ENCODE assay signal across 10 cellular contexts in genomic region chr13:112065867-112066623, GRCh38. TPM values are rescaled to one million over a fixed set of nuclear protein-coding genes. Genes with fewer than 3 reads are reported as not detected.
A peak's percentile ranks its signal among the peaks of the same experiment; 100 is the strongest.
DNase-seq lines count a peak whose midpoint lies in the region; ATAC-seq and TF ChIP-seq lines count a peak whose summit lies in the region.
"Had no signal": no experiment of that assay in that cellular context is flagged by ENCODE, and none has a peak within 500 bp of the region (broad histone marks: within the 10 kb centered on the region; RNA-seq: fewer than 3 reads in every experiment).

No MANE protein-coding gene starts in this region.

- intact Hi-C loops in activated T-helper 1 cell treated with anti-CD3 and anti-CD28 coated beads, Interleukin-12 subunit alpha, Interleukin-12 subunit beta, Interleukin-2, Interleukin-4 antibody, amounts not matched to agents 30 ng/mL and 10 ng/mL and 1 ng/mL, durations not matched to agents 14 hours and 24 hours and 36 hours (cut with micrococcal nuclease), result no loop called here
- intact Hi-C loops in testis (cut with DNase I; ENCODE audit: low total_unique reads), result no loop called here

- H3K27ac Mint-ChIP-seq in activated T-cell treated with anti-CD3 and anti-CD28 coated beads, Interleukin-2, amount 50 U/mL, for 24 hours, result no peak overlapping the region
- H3K27ac Mint-ChIP-seq in activated T-helper 1 cell treated with anti-CD3 and anti-CD28 coated beads, Interleukin-12 subunit alpha, Interleukin-12 subunit beta, Interleukin-2, Interleukin-4 antibody, amounts not matched to agents 30 ng/mL and 10 ng/mL and 1 ng/mL, durations not matched to agents 14 hours and 24 hours and 36 hours, result peak overlapping the region; percentile 61

- H3K27me3 Mint-ChIP-seq in activated T-cell treated with anti-CD3 and anti-CD28 coated beads, Interleukin-2, amount 50 U/mL, for 24 hours, result peaks cover 75% of the 10 kb centered on the region
- peaks cover 61% of the 10 kb centered on the region for H3K27me3 Mint-ChIP-seq in activated T-helper 1 cell treated with anti-CD3 and anti-CD28 coated beads, Interleukin-12 subunit alpha, Interleukin-12 subunit beta, Interleukin-2, Interleukin-4 antibody, amounts not matched to agents 30 ng/mL and 10 ng/mL and 1 ng/mL, durations not matched to agents 14 hours and 24 hours and 36 hours (ENCODE audit: insufficient read depth)

- no peak overlapping the region for H3K4ac ChIP-seq in mesenchymal stem cell (ENCODE audit: low read depth in 1 of 2, low read length in 2 of 2)

- no peak overlapping the region for H3K9ac ChIP-seq in mesenchymal stem cell (ENCODE audit: low read length)

- H3K27me3 ChIP-seq in mesenchymal stem cell (ENCODE audit: control insufficient read depth in 1 of 2, insufficient read depth in 1 of 2, low read length in 2 of 2) (peaks cover 77 to 83% of the 10 kb centered on the region in 2 experiments), testis (peaks cover 7% of the 10 kb centered on the region), gastroesophageal sphincter (peaks cover 100% of the 10 kb centered on the region)

- no peak for DNase-seq in activated T-cell treated with anti-CD3 and anti-CD28 coated beads, Interleukin-2, amount 50 U/mL, for 24 hours
- DNase-seq in activated T-cell treated with anti-CD3 and anti-CD28 coated beads, Interleukin-2, amount 50 U/mL, for 48 hours, result no peak
- no peak for DNase-seq in activated T-helper 1 cell treated with anti-CD3 and anti-CD28 coated beads, Interleukin-12 subunit alpha, Interleukin-12 subunit beta, Interleukin-2, Interleukin-4 antibody, amounts not matched to agents 30 ng/mL and 10 ng/mL and 1 ng/mL, durations not matched to agents 14 hours and 24 hours and 36 hours (ENCODE audit: low spot score)
- no peak for DNase-seq in mesenchymal stem cell
- DNase-seq in testis, result no peak
- no peak for DNase-seq in SHP77 treated with DMSO at 0.1 percent for 48 hours (lab: John Stamatoyannopoulos, UW)

- no peaks in the 10 kb centered on the region for H3K79me1 ChIP-seq in mesenchymal stem cell (replicated peaks; ENCODE audit: low read length, poor library complexity, severe bottlenecking)

- TF ChIP-seq CTCF in testis (IDR thresholded peaks at IDR 0.05), result no peak
- TF ChIP-seq CTCF in gastroesophageal sphincter (IDR thresholded peaks at IDR 0.05), result no peak

- ATAC-seq in GM18517 (IDR thresholded peaks at IDR 0.05; ENCODE audit: unreplicated experiment) (no peak), gastroesophageal sphincter (no peak)

- H2AFZ ChIP-seq in mesenchymal stem cell (ENCODE audit: low read depth, low read length), result no peak overlapping the region

- H4K8ac ChIP-seq in mesenchymal stem cell (ENCODE audit: low read length), result no peak overlapping the region

- no peak overlapping the region for H2BK12ac ChIP-seq in mesenchymal stem cell (ENCODE audit: low read length in 2 of 2)

- H3K18ac ChIP-seq in mesenchymal stem cell (ENCODE audit: low read depth in 1 of 2, low read length in 2 of 2), result no peak overlapping the region

- H3K36me3 ChIP-seq in mesenchymal stem cell (ENCODE audit: control insufficient read depth in 1 of 2, insufficient read depth in 2 of 2, low read depth in 1 of 2, low read length in 2 of 2) (peaks cover 0 to 3% of the 10 kb centered on the region in 2 experiments), testis (ENCODE audit: low read depth, missing control alignments) (no peaks in the 10 kb centered on the region), gastroesophageal sphincter (no peaks in the 10 kb centered on the region)
- H3K36me3 ChIP-seq: neutrophil had no signal

- H3K36me3 Mint-ChIP-seq in activated T-cell treated with anti-CD3 and anti-CD28 coated beads, Interleukin-2, amount 50 U/mL, for 24 hours (ENCODE audit: low read depth), result no peaks in the 10 kb centered on the region
- H3K36me3 Mint-ChIP-seq in activated T-helper 1 cell treated with anti-CD3 and anti-CD28 coated beads, Interleukin-12 subunit alpha, Interleukin-12 subunit beta, Interleukin-2, Interleukin-4 antibody, amounts not matched to agents 30 ng/mL and 10 ng/mL and 1 ng/mL, durations not matched to agents 14 hours and 24 hours and 36 hours (ENCODE audit: low read depth), result peaks cover 7% of the 10 kb centered on the region

- no peak overlapping the region for H3K27ac ChIP-seq in mesenchymal stem cell (ENCODE audit: low read length, poor library complexity, severe bottlenecking)
- H3K27ac ChIP-seq in testis, result no peak overlapping the region
- H3K27ac ChIP-seq in gastroesophageal sphincter, result no peak overlapping the region
- H3K27ac ChIP-seq: neutrophil had no signal

- no peak overlapping the region for H4K91ac ChIP-seq in mesenchymal stem cell (ENCODE audit: low read length)

- 1% methylated on average over 42 of the region's 48 CpGs for WGBS in mesenchymal stem cell
- 2 to 4% methylated on average over 38 to 44 of the region's 48 CpGs for WGBS in testis, 2 donors
- 5 to 12% methylated on average over 13 to 22 of the region's 48 CpGs for WGBS in gastroesophageal sphincter (ENCODE audit: low coverage in 1 of 2), 2 donors

- H3K9me3 ChIP-seq in mesenchymal stem cell (ENCODE audit: control insufficient read depth, low read length) (no peaks in the 10 kb centered on the region), testis (no peaks in the 10 kb centered on the region), gastroesophageal sphincter (no peaks in the 10 kb centered on the region)
- H3K9me3 ChIP-seq: neutrophil had no signal

- no peak for TF ChIP-seq EP300 in gastroesophageal sphincter (IDR thresholded peaks at IDR 0.05)

- H3K4me1 ChIP-seq in mesenchymal stem cell (ENCODE audit: control insufficient read depth, insufficient read depth, low read depth, low read length) (peaks cover 26% of the 10 kb centered on the region), testis (no peaks in the 10 kb centered on the region), gastroesophageal sphincter (peaks cover 0 to 53% (median 8%) of the 10 kb centered on the region in 3 donors)

- H2BK120ac ChIP-seq in mesenchymal stem cell (ENCODE audit: low read depth, low read length), result no peak overlapping the region

- peaks cover 13% of the 10 kb centered on the region for H3K9me3 Mint-ChIP-seq in activated T-cell treated with anti-CD3 and anti-CD28 coated beads, Interleukin-2, amount 50 U/mL, for 24 hours
- H3K9me3 Mint-ChIP-seq in activated T-helper 1 cell treated with anti-CD3 and anti-CD28 coated beads, Interleukin-12 subunit alpha, Interleukin-12 subunit beta, Interleukin-2, Interleukin-4 antibody, amounts not matched to agents 30 ng/mL and 10 ng/mL and 1 ng/mL, durations not matched to agents 14 hours and 24 hours and 36 hours, result no peaks in the 10 kb centered on the region

- no peak overlapping the region for H2AK5ac ChIP-seq in mesenchymal stem cell (ENCODE audit: low read length, severe bottlenecking)

- no peak overlapping the region for H2BK15ac ChIP-seq in mesenchymal stem cell (ENCODE audit: low read depth, poor library complexity, severe bottlenecking)

- H3K4me3 ChIP-seq in mesenchymal stem cell (ENCODE audit: insufficient read depth in 1 of 2, low read depth in 1 of 2, low read length in 2 of 2) (no peak overlapping the region), testis (peak overlapping the region; percentile 27 to 32), gastroesophageal sphincter (peak overlapping the region in 1 of 2 donors; percentile 47)

- no peak overlapping the region for H3K14ac ChIP-seq in mesenchymal stem cell (ENCODE audit: low read length in 2 of 2)

- peaks cover 17% of the 10 kb centered on the region for H3K4me1 Mint-ChIP-seq in activated T-cell treated with anti-CD3 and anti-CD28 coated beads, Interleukin-2, amount 50 U/mL, for 24 hours (ENCODE audit: low read depth)
- H3K4me1 Mint-ChIP-seq in activated T-helper 1 cell treated with anti-CD3 and anti-CD28 coated beads, Interleukin-12 subunit alpha, Interleukin-12 subunit beta, Interleukin-2, Interleukin-4 antibody, amounts not matched to agents 30 ng/mL and 10 ng/mL and 1 ng/mL, durations not matched to agents 14 hours and 24 hours and 36 hours (ENCODE audit: low read depth), result no peaks in the 10 kb centered on the region

- no peak for TF ChIP-seq POLR2A in testis (IDR thresholded peaks at IDR 0.05)
- no peak for TF ChIP-seq POLR2A in gastroesophageal sphincter (IDR thresholded peaks at IDR 0.05)

- peak overlapping the region; percentile 65 for H3K4me3 Mint-ChIP-seq in activated T-cell treated with anti-CD3 and anti-CD28 coated beads, Interleukin-2, amount 50 U/mL, for 24 hours
- H3K4me3 Mint-ChIP-seq in activated T-helper 1 cell treated with anti-CD3 and anti-CD28 coated beads, Interleukin-12 subunit alpha, Interleukin-12 subunit beta, Interleukin-2, Interleukin-4 antibody, amounts not matched to agents 30 ng/mL and 10 ng/mL and 1 ng/mL, durations not matched to agents 14 hours and 24 hours and 36 hours, result no peak overlapping the region

- H3K23ac ChIP-seq in mesenchymal stem cell (ENCODE audit: low read length in 2 of 2), result no peak overlapping the region

- peak overlapping the region; percentile 46 for H3K4me2 ChIP-seq in mesenchymal stem cell (ENCODE audit: low read length, poor library complexity, severe bottlenecking)

- no peak overlapping the region for H2BK5ac ChIP-seq in mesenchymal stem cell (ENCODE audit: low read depth, low read length, poor library complexity, severe bottlenecking)

RNA-seq across cellular contexts. Expression of gene SOX1, which starts 0.9 kb away (rescaled TPM):
- not detected in 2 replicates for total RNA-seq in activated T-helper 1 cell treated with anti-CD3 and anti-CD28 coated beads, Interleukin-12 subunit alpha, Interleukin-12 subunit beta, Interleukin-2, Interleukin-4 antibody, amounts not matched to agents 30 ng/mL and 10 ng/mL and 1 ng/mL, durations not matched to agents 14 hours and 24 hours and 36 hours
- not detected for polyA plus RNA-seq in mesenchymal stem cell (2013, experiment 1 of 2)
- not detected for polyA plus RNA-seq in mesenchymal stem cell (2013, experiment 2 of 2)
- total RNA-seq in testis (1 to 10 TPM; 4.6 TPM), gastroesophageal sphincter (under 1 TPM in 2 of 4 donors, not detected in 2; 0.23 to 0.93 TPM)
- 1.7 TPM for polyA plus RNA-seq in testis (ENCODE audit: insufficient read depth, low read depth, low replicate concordance)
- polyA plus RNA-seq: BJ had no signal

Comparison
In these comparisons a context has a peak if more than half of its experiments do, and no peak if none do; other contexts are left out.
1. H3K4me3 ChIP-seq: peak in testis (2 of 2); none in mesenchymal stem cell (0 of 2).